22 cellular contexts compared by ENCODE assay signal in the genomic region with DNA sequence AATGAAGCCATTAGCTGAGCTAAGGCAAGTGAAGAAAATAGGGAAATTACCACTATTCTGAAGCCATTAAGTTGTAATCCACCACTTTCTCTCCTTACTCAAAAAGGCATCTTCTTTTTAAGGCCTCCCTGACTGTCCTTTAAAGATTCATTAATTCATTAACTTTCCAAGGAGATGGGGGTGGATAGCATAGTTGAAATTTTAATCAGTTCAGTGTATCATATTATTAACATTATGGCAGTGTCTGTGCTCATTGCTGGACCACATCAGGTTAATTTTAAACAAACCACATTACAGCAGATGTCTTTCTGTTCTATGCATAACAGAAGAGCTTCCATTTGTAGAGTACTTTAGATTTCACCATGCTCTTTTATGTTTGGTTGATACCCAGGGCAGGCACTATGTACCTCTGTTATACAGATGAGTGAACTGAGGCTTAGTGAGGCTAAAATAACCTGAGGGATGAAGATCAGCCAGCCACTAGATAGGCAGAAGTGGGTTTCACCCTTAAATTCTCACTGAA. TPM values are rescaled to one million over a fixed set of nuclear protein-coding genes. Genes with fewer than 3 reads are reported as not detected.
A peak's percentile ranks its signal among the peaks of the same experiment; 100 is the strongest.
DNase-seq lines count a peak whose midpoint lies in the region; ATAC-seq, FAIRE-seq and TF ChIP-seq lines count a peak whose summit lies in the region.
"Had no signal": no experiment of that assay in that cellular context is flagged by ENCODE, and none has a peak within 500 bp of the region (broad histone marks: within the 10 kb centered on the region; RNA-seq: fewer than 3 reads in every experiment).

No MANE protein-coding gene starts in this region.

- no peak overlapping the region for H4K91ac ChIP-seq in mesenchymal stem cell (ENCODE audit: low read length)

- no peak overlapping the region for H2BK15ac ChIP-seq in mesenchymal stem cell (ENCODE audit: low read depth, poor library complexity, severe bottlenecking)

- no peak overlapping the region for H3K9ac ChIP-seq in kidney (ENCODE audit: low read length in 2 of 2)
- no peak overlapping the region for H3K9ac ChIP-seq in mesenchymal stem cell (ENCODE audit: low read length)
- H3K9ac ChIP-seq: SK-N-SH had no signal

- no peak overlapping the region for H2BK12ac ChIP-seq in mesenchymal stem cell (ENCODE audit: low read length in 2 of 2)

- H3K4me3 ChIP-seq in kidney (ENCODE audit: low read length in 2 of 2) (no peak overlapping the region), mesenchymal stem cell (ENCODE audit: insufficient read depth in 1 of 2, low read depth in 1 of 2, low read length in 2 of 2) (no peak overlapping the region)
- H3K4me3 ChIP-seq: GM23338, pancreas, tibial nerve had no signal

- TF ChIP-seq CTCF in kidney (IDR thresholded peaks at IDR 0.05; ENCODE audit: borderline replicate concordance, extremely low read depth, insufficient read depth), result no peak

- no peak overlapping the region for H2BK5ac ChIP-seq in mesenchymal stem cell (ENCODE audit: low read depth, low read length, poor library complexity, severe bottlenecking)

- intact Hi-C loops in kidney (cut with DNase I), result no loop called here

- no peaks in the 10 kb centered on the region for H3K9me3 ChIP-seq in kidney (ENCODE audit: control insufficient read depth in 1 of 2, low read length in 2 of 2)
- no peaks in the 10 kb centered on the region for H3K9me3 ChIP-seq in mesenchymal stem cell (ENCODE audit: control insufficient read depth, low read length)
- H3K9me3 ChIP-seq: pancreas, SK-N-SH, tibial nerve had no signal

- no peak overlapping the region for H2BK120ac ChIP-seq in mesenchymal stem cell (ENCODE audit: low read depth, low read length)

- DNase-seq in HCEC 1CT (no peak), kidney (no peak), mesenchymal stem cell (no peak), HuH-7 (ENCODE audit: low spot score) (no peak)
- DNase-seq: activated CD4-positive, alpha-beta memory T cell treated with anti-CD3 and anti-CD28 coated beads for 36 hours; activated naive CD4-positive, alpha-beta T cell treated with anti-CD3 and anti-CD28 coated beads, Interleukin-2, amount 10 ng/mL, durations not matched to agents 7 days and 5 days; activated T-cell treated with anti-CD3 and anti-CD28 coated beads, Interleukin-2, amount 50 U/mL, for 1 hour; anterior cingulate cortex; naive B cell; NCI-H187 treated with DMSO at 0.1 percent for 48 hours; NCI-H2227 treated with DMSO at 0.1 percent for 48 hours; pancreas; SK-N-SH; stimulated activated CD4-positive, alpha-beta T cell treated with anti-CD3 and anti-CD28 coated beads, Interleukin-1b, Interleukin-23, amount 100 ng/mL, for 48 hours; stimulated activated naive CD4-positive, alpha-beta T cell treated with Interleukin-2 at 50 U/mL for 16 hours had no signal

- no peaks in the 10 kb centered on the region for H3K27me3 ChIP-seq in mesenchymal stem cell (ENCODE audit: control insufficient read depth in 1 of 2, insufficient read depth in 1 of 2, low read length in 2 of 2)
- H3K27me3 ChIP-seq: tibial nerve had no signal

- H3K18ac ChIP-seq in mesenchymal stem cell (ENCODE audit: low read depth in 1 of 2, low read length in 2 of 2), result no peak overlapping the region

- no peak overlapping the region for H3K14ac ChIP-seq in mesenchymal stem cell (ENCODE audit: low read length in 2 of 2)

- H2AK5ac ChIP-seq in mesenchymal stem cell (ENCODE audit: low read length, severe bottlenecking), result no peak overlapping the region

- H3K27ac ChIP-seq in kidney (ENCODE audit: low read depth in 2 of 2, low read length in 2 of 2) (no peak overlapping the region), mesenchymal stem cell (ENCODE audit: low read length, poor library complexity, severe bottlenecking) (no peak overlapping the region)
- H3K27ac ChIP-seq: pancreas, tibial nerve had no signal

- no peak overlapping the region for H3K4ac ChIP-seq in mesenchymal stem cell (ENCODE audit: low read depth in 1 of 2, low read length in 2 of 2)

- H3K79me1 ChIP-seq in mesenchymal stem cell (replicated peaks; ENCODE audit: low read length, poor library complexity, severe bottlenecking), result no peaks in the 10 kb centered on the region

- H3K4me2 ChIP-seq in mesenchymal stem cell (ENCODE audit: low read length, poor library complexity, severe bottlenecking), result no peak overlapping the region
- H3K4me2 ChIP-seq: GM23338, SK-N-SH had no signal

- no peak overlapping the region for H4K8ac ChIP-seq in mesenchymal stem cell (ENCODE audit: low read length)

- H3K4me1 ChIP-seq in kidney (ENCODE audit: control insufficient read depth in 1 of 2, insufficient read depth in 1 of 2, low read depth in 1 of 2, low read length in 2 of 2) (no peaks in the 10 kb centered on the region), mesenchymal stem cell (ENCODE audit: control insufficient read depth, insufficient read depth, low read depth, low read length) (no peaks in the 10 kb centered on the region)
- H3K4me1 ChIP-seq: pancreas, tibial nerve had no signal

- H3K36me3 ChIP-seq in kidney (ENCODE audit: control insufficient read depth in 1 of 2, insufficient read depth in 2 of 2, low read length in 2 of 2) (no peaks in the 10 kb centered on the region), mesenchymal stem cell (ENCODE audit: control insufficient read depth in 1 of 2, insufficient read depth in 2 of 2, low read depth in 1 of 2, low read length in 2 of 2) (no peaks in the 10 kb centered on the region)
- H3K36me3 ChIP-seq: pancreas, tibial nerve had no signal

- no peak for FAIRE-seq in kidney (lab: Jason Lieb, UNC)
- FAIRE-seq: frontal cortex had no signal

- H2AFZ ChIP-seq in mesenchymal stem cell (ENCODE audit: low read depth, low read length), result no peak overlapping the region
- H2AFZ ChIP-seq: GM23338 had no signal

- ATAC-seq in GM19043 (IDR thresholded peaks at IDR 0.05; ENCODE audit: low read depth, unreplicated experiment) (peak; percentile 62), HG02798 (IDR thresholded peaks at IDR 0.05; ENCODE audit: poor library complexity, unreplicated experiment) (peak; percentile 54), HG03457 (IDR thresholded peaks at IDR 0.05; ENCODE audit: unreplicated experiment) (peak; percentile 80)
- ATAC-seq: GM23338, pancreas, WTC11 had no signal

- H3K23ac ChIP-seq in mesenchymal stem cell (ENCODE audit: low read length in 2 of 2), result no peak overlapping the region

RNA-seq across cellular contexts. Expression of a gene that starts 41.1 kb away (rescaled TPM):
- total RNA-seq in kidney, result 5.7 TPM
- 0.09 TPM for polyA plus RNA-seq in kidney (ENCODE audit: insufficient read depth, low read depth, low replicate concordance)
- 0.01 TPM for polyA plus RNA-seq in mesenchymal stem cell (2013, experiment 1 of 2)
- 0.05 TPM for polyA plus RNA-seq in mesenchymal stem cell (2013, experiment 2 of 2)
- polyA plus RNA-seq: SK-N-SH had no signal
